ENCODE assay signal across 24 cellular contexts in the genomic region with DNA sequence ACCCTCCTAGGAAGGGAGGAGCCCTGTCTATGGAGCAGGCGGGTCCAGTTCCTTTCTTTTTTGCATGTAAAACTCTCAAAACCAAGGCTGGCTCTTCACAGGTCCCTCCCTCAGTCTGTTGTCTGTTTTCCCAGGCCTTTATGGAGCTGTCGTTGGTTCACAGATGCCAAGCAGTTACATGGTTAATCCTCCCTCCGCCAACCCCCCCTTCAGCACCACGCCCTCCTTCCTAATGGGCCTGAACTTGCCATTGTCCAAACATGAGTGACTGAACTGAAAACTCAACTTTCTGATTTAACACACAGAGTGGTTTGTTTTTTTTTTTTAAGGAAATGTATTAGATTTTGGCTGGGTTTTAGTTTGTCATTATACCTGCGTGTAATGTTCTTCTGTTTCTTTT.
DNase-seq lines count a peak whose midpoint lies in the region; ATAC-seq and TF ChIP-seq lines count a peak whose summit lies in the region.
"Had no signal": no experiment of that assay in that cellular context is flagged by ENCODE, and none has a peak within 500 bp of the region (broad histone marks: within the 10 kb centered on the region; RNA-seq: fewer than 3 reads in every experiment).

No MANE protein-coding gene starts in this region.

- TF ChIP-seq POLR2A in esophagus squamous epithelium (IDR thresholded peaks at IDR 0.05) (no peak), ovary (IDR thresholded peaks at IDR 0.05) (no peak)

- H3K27me3 ChIP-seq in RWPE2 (ENCODE audit: insufficient read depth, poor library complexity, severe bottlenecking) (no peaks in the 10 kb centered on the region), esophagus squamous epithelium (no peaks in the 10 kb centered on the region), neural progenitor cell (no peaks in the 10 kb centered on the region), ovary (no peaks in the 10 kb centered on the region), MM.1S (replicated peaks; ENCODE audit: insufficient read depth, low read length) (no peaks in the 10 kb centered on the region)
- H3K27me3 ChIP-seq: BLaER1 had no signal

- H3K4me2 ChIP-seq in neural progenitor cell (no peak overlapping the region), MM.1S (ENCODE audit: low read depth, low read length) (no peak overlapping the region)
- H3K4me2 ChIP-seq: BLaER1 had no signal

- H3K79me2 ChIP-seq in neural progenitor cell (ENCODE audit: low read depth) (no peaks in the 10 kb centered on the region), MM.1S (ENCODE audit: low read length) (no peaks in the 10 kb centered on the region)

- H2AFZ ChIP-seq in neural progenitor cell (replicated peaks) (no peak overlapping the region), MM.1S (ENCODE audit: low read length) (no peak overlapping the region)
- H2AFZ ChIP-seq: GM23248 had no signal

- intact Hi-C loops in esophagus squamous epithelium (cut with DNase I) (no loop called here), ovary (cut with DNase I) (no loop called here)

- H3K27ac Mint-ChIP-seq in neural progenitor cell = peak overlapping the region; percentile 27
- H3K27ac Mint-ChIP-seq: CD4-positive, alpha-beta T cell had no signal

- H3K36me3 ChIP-seq in RWPE2 (ENCODE audit: low read depth) (no peaks in the 10 kb centered on the region), esophagus squamous epithelium (no peaks in the 10 kb centered on the region), neural progenitor cell (no peaks in the 10 kb centered on the region), ovary (no peaks in the 10 kb centered on the region), MM.1S (replicated peaks; ENCODE audit: insufficient read depth, low read length) (no peaks in the 10 kb centered on the region)
- H3K36me3 ChIP-seq: BLaER1 had no signal

- peaks cover 4% of the 10 kb centered on the region for H3K27me3 Mint-ChIP-seq in neural progenitor cell (ENCODE audit: insufficient read depth, low read depth)

- no peaks in the 10 kb centered on the region for H3K9me3 Mint-ChIP-seq in neural progenitor cell

- no peak overlapping the region for H3K4me3 Mint-ChIP-seq in neural progenitor cell
- H3K4me3 Mint-ChIP-seq: CD4-positive, alpha-beta T cell had no signal

- no peaks in the 10 kb centered on the region for H3K4me1 ChIP-seq in RWPE2 (ENCODE audit: insufficient read depth, poor library complexity, severe bottlenecking)
- peaks cover 0 to 24% (median 3%) of the 10 kb centered on the region in 3 donors for H3K4me1 ChIP-seq in esophagus squamous epithelium
- peaks cover 7% of the 10 kb centered on the region for H3K4me1 ChIP-seq in neural progenitor cell
- no peaks in the 10 kb centered on the region for H3K4me1 ChIP-seq in ovary (ENCODE audit: insufficient read depth)
- H3K4me1 ChIP-seq in MM.1S (ENCODE audit: low read length) = no peaks in the 10 kb centered on the region
- H3K4me1 ChIP-seq: BLaER1 had no signal

- ATAC-seq in RWPE2 (ENCODE audit: low read depth) = peak; percentile 36; the same call in 1 of the 3 replicates
- ATAC-seq: GM12878 had no signal

- no peak overlapping the region for H3K9ac ChIP-seq in neural progenitor cell
- no peak overlapping the region for H3K9ac ChIP-seq in MM.1S (ENCODE audit: low read length)
- H3K9ac ChIP-seq: BLaER1, GM23248 had no signal

- H3K27ac ChIP-seq in RWPE2 (ENCODE audit: poor library complexity, severe bottlenecking) (no peak overlapping the region), esophagus squamous epithelium (peak overlapping the region in 3 of 4 donors; percentile 42 to 72 (median 54)), neural progenitor cell (no peak overlapping the region), ovary (no peak overlapping the region), MM.1S (ENCODE audit: low read length) (no peak overlapping the region)
- H3K27ac ChIP-seq: BLaER1, GM23248 had no signal

- peaks cover 7% of the 10 kb centered on the region for H3K4me1 Mint-ChIP-seq in neural progenitor cell

- H4K20me1 ChIP-seq in neural progenitor cell (ENCODE audit: low read depth) (no peaks in the 10 kb centered on the region), MM.1S (ENCODE audit: insufficient read depth, low read length) (no peaks in the 10 kb centered on the region)
- H4K20me1 ChIP-seq: BLaER1 had no signal

- H3K36me3 Mint-ChIP-seq in neural progenitor cell = peaks cover 2% of the 10 kb centered on the region

- H3K9me3 ChIP-seq in RWPE2 (ENCODE audit: severe bottlenecking) (no peaks in the 10 kb centered on the region), esophagus squamous epithelium (no peaks in the 10 kb centered on the region), neural progenitor cell (ENCODE audit: low read depth) (no peaks in the 10 kb centered on the region), ovary (no peaks in the 10 kb centered on the region), MM.1S (replicated peaks; ENCODE audit: insufficient read depth, low read length) (no peaks in the 10 kb centered on the region)

- no peaks in the 10 kb centered on the region for H3K9me2 ChIP-seq in MM.1S (replicated peaks; ENCODE audit: insufficient read depth, low read length)

- H3K4me3 ChIP-seq in RWPE2 (ENCODE audit: severe bottlenecking) = no peak overlapping the region
- no peak overlapping the region for H3K4me3 ChIP-seq in esophagus squamous epithelium
- H3K4me3 ChIP-seq in neural progenitor cell = no peak overlapping the region
- no peak overlapping the region for H3K4me3 ChIP-seq in ovary
- H3K4me3 ChIP-seq in MM.1S (ENCODE audit: low read length) = no peak overlapping the region
- H3K4me3 ChIP-seq: BLaER1, GM12878, GM23248 had no signal

- no peak for TF ChIP-seq EP300 in ovary (IDR thresholded peaks at IDR 0.05)

- DNase-seq in NCI-H82 (lab: John Stamatoyannopoulos, UW) (peak; percentile 59), RWPE2 (ENCODE audit: low spot score) (no peak), esophagus squamous epithelium (lab: John Stamatoyannopoulos, UW) (no peak), neural progenitor cell (ENCODE audit: low spot score) (no peak), ovary (no peak), MM.1S (no peak)
- no peak for DNase-seq in activated T-cell treated with anti-CD3 and anti-CD28 coated beads, Interleukin-2, amount 50 U/mL, for 1 hour
- DNase-seq: ACHN; CD4-positive, alpha-beta T cell; COR-L47; DMS 273 treated with DMSO at 0.1 percent for 48 hours; DMS79 treated with DMSO at 0.1 percent for 48 hours; GM23248; HCEC 1CT; KBM-7; NCI-H1092 treated with DMSO at 0.1 percent for 48 hours; NCI-H1436 treated with DMSO at 0.1 percent for 48 hours; NCI-H2029 treated with DMSO at 0.1 percent for 48 hours; NCI-H2171 treated with DMSO at 0.1 percent for 48 hours; NCI-H774; OCI-M1; Right ventricle myocardium superior had no signal

- no peak for TF ChIP-seq CTCF in RWPE2 (IDR thresholded peaks at IDR 0.05; ENCODE audit: poor library complexity, severe bottlenecking)
- TF ChIP-seq CTCF in esophagus squamous epithelium (IDR thresholded peaks at IDR 0.05) = no peak
- no peak for TF ChIP-seq CTCF in neural progenitor cell (IDR thresholded peaks at IDR 0.05)
- no peak for TF ChIP-seq CTCF in ovary (IDR thresholded peaks at IDR 0.05)
- no peak for TF ChIP-seq CTCF in MM.1S (IDR thresholded peaks at IDR 0.05; ENCODE audit: low read length)

- no peaks in the 10 kb centered on the region for H3F3A ChIP-seq in neural progenitor cell (ENCODE audit: low read depth)
- H3F3A ChIP-seq in MM.1S (ENCODE audit: insufficient read depth, low read length) = no peaks in the 10 kb centered on the region

- WGBS in esophagus squamous epithelium, 2 donors = 39 to 43% methylated on average over 5 of the region's 5 CpGs
- WGBS in ovary, 3 donors = 84 to 89% (median 87%) methylated on average over 5 of the region's 5 CpGs

Comparison
In these comparisons a context has a peak if more than half of its experiments do, and no peak if none do; other contexts are left out.
1. H3K27ac ChIP-seq: peak in esophagus squamous epithelium (3 of 4); none in RWPE2 (single experiment), neural progenitor cell (single experiment), ovary (0 of 2) and MM.1S (single experiment).